Comparison of ENCODE assay signal across 14 cellular contexts in genomic region chr22:46881373-46882118, GRCh38.
DNase-seq lines count a peak whose midpoint lies in the region; ATAC-seq, FAIRE-seq and TF ChIP-seq lines count a peak whose summit lies in the region.
"Had no signal": no experiment of that assay in that cellular context is flagged by ENCODE, and none has a peak within 500 bp of the region (broad histone marks: within the 10 kb centered on the region; RNA-seq: fewer than 3 reads in every experiment).

No MANE protein-coding gene starts in this region.

- peak; percentile 15 for FAIRE-seq in H54 (lab: Jason Lieb, UNC)
- FAIRE-seq: colon, frontal cortex had no signal

- no peak overlapping the region for H3K4me3 ChIP-seq in right cardiac atrium (ENCODE audit: low read length)

- peaks cover 6% of the 10 kb centered on the region for H3K4me1 Mint-ChIP-seq in activated T-helper 2 cell treated with anti-CD3 and anti-CD28 coated beads, Interferon-gamma antibody, Interleukin-2, Interleukin-4, amounts not matched to agents 10 μg/mL and 5 μg/mL and 100 μg/mL, durations not matched to agents 14 hours and 24 hours and 36 hours (ENCODE audit: low read depth)
- H3K4me1 Mint-ChIP-seq: CD14-positive monocyte had no signal

- intact Hi-C loops in right cardiac atrium (cut with DNase I): no loop called here
- intact Hi-C loops in activated T-helper 2 cell treated with anti-CD3 and anti-CD28 coated beads, Interferon-gamma antibody, Interleukin-2, Interleukin-4, amounts not matched to agents 10 μg/mL and 5 μg/mL and 100 μg/mL, durations not matched to agents 14 hours and 24 hours and 36 hours (cut with micrococcal nuclease): no loop called here

- no peak overlapping the region for H3K27ac Mint-ChIP-seq in activated T-helper 2 cell treated with anti-CD3 and anti-CD28 coated beads, Interferon-gamma antibody, Interleukin-2, Interleukin-4, amounts not matched to agents 10 μg/mL and 5 μg/mL and 100 μg/mL, durations not matched to agents 14 hours and 24 hours and 36 hours

- H3K36me3 Mint-ChIP-seq in activated T-helper 2 cell treated with anti-CD3 and anti-CD28 coated beads, Interferon-gamma antibody, Interleukin-2, Interleukin-4, amounts not matched to agents 10 μg/mL and 5 μg/mL and 100 μg/mL, durations not matched to agents 14 hours and 24 hours and 36 hours (ENCODE audit: low read depth): peaks cover 8% of the 10 kb centered on the region

- H3K27ac ChIP-seq in right cardiac atrium (ENCODE audit: low read length): peak overlapping the region; percentile 45

- H3K9me3 ChIP-seq in right cardiac atrium (ENCODE audit: control insufficient read depth, low read length): no peaks in the 10 kb centered on the region

- H3K9me3 Mint-ChIP-seq in activated T-helper 2 cell treated with anti-CD3 and anti-CD28 coated beads, Interferon-gamma antibody, Interleukin-2, Interleukin-4, amounts not matched to agents 10 μg/mL and 5 μg/mL and 100 μg/mL, durations not matched to agents 14 hours and 24 hours and 36 hours: no peaks in the 10 kb centered on the region
- H3K9me3 Mint-ChIP-seq: CD14-positive monocyte; stimulated activated memory B cell treated with anti-CD40 and anti-IgM and Interleukin-4, amounts not matched to agents 10 μg/mL and 1 μg/mL and 100 μg/mL, for 72 hours had no signal

- H3K4me1 ChIP-seq in right cardiac atrium (ENCODE audit: control insufficient read depth, insufficient read depth, low read length): peaks cover 4% of the 10 kb centered on the region

- peak; percentile 53 to 68 for ATAC-seq in right cardiac atrium
- ATAC-seq in GM18498 (IDR thresholded peaks at IDR 0.05; ENCODE audit: unreplicated experiment): no peak
- ATAC-seq: stimulated activated memory B cell treated with anti-CD40 and anti-IgM and Interleukin-4, amounts not matched to agents 10 μg/mL and 1 μg/mL and 100 μg/mL, for 72 hours had no signal

- no peak overlapping the region for H3K4me3 Mint-ChIP-seq in activated T-helper 2 cell treated with anti-CD3 and anti-CD28 coated beads, Interferon-gamma antibody, Interleukin-2, Interleukin-4, amounts not matched to agents 10 μg/mL and 5 μg/mL and 100 μg/mL, durations not matched to agents 14 hours and 24 hours and 36 hours (ENCODE audit: low read depth)
- H3K4me3 Mint-ChIP-seq: CD14-positive monocyte; stimulated activated memory B cell treated with anti-CD40 and anti-IgM and Interleukin-4, amounts not matched to agents 10 μg/mL and 1 μg/mL and 100 μg/mL, for 72 hours had no signal

- DNase-seq in AG08395 (ENCODE audit: low spot score) (peak; percentile 52), H54 (ENCODE audit: insufficient read length, low spot score) (peak; percentile 35), amniotic epithelial cell (ENCODE audit: low read depth) (peak; percentile 24), right cardiac atrium (peak in 1 of 3 donors; percentile 63), germinal center (ENCODE audit: low spot score) (no peak)
- DNase-seq in stimulated activated naive CD4-positive, alpha-beta T cell (lab: John Stamatoyannopoulos, UW): no peak
- no peak for DNase-seq in activated T-helper 2 cell treated with anti-CD3 and anti-CD28 coated beads, Interferon-gamma antibody, Interleukin-2, Interleukin-4, amounts not matched to agents 10 μg/mL and 5 μg/mL and 100 μg/mL, durations not matched to agents 14 hours and 24 hours and 36 hours (ENCODE audit: low spot score)
- DNase-seq: NCI-H1417 treated with DMSO at 0.1 percent for 48 hours, NCI-H82 had no signal

- H3K27me3 ChIP-seq in right cardiac atrium (ENCODE audit: control insufficient read depth, insufficient read depth): no peaks in the 10 kb centered on the region

- WGBS in right cardiac atrium: 88% methylated on average over 11 of the region's 11 CpGs

- H3K27me3 Mint-ChIP-seq in activated T-helper 2 cell treated with anti-CD3 and anti-CD28 coated beads, Interferon-gamma antibody, Interleukin-2, Interleukin-4, amounts not matched to agents 10 μg/mL and 5 μg/mL and 100 μg/mL, durations not matched to agents 14 hours and 24 hours and 36 hours (ENCODE audit: low read depth): no peaks in the 10 kb centered on the region
- H3K27me3 Mint-ChIP-seq: stimulated activated memory B cell treated with anti-CD40 and anti-IgM and Interleukin-4, amounts not matched to agents 10 μg/mL and 1 μg/mL and 100 μg/mL, for 72 hours had no signal

- no peak for TF ChIP-seq POLR2A in H54 (IDR thresholded peaks at IDR 0.05; ENCODE audit: low read depth, low read length)

Comparison
In these comparisons a context has a peak if more than half of its experiments do, and no peak if none do; other contexts are left out.
1. DNase-seq: peak in AG08395 (single experiment), H54 (single experiment) and amniotic epithelial cell (single experiment); none in stimulated activated naive CD4-positive, alpha-beta T cell (0 of 6), activated T-helper 2 cell treated with anti-CD3 and anti-CD28 coated beads, Interferon-gamma antibody, Interleukin-2, Interleukin-4, amounts not matched to agents 10 μg/mL and 5 μg/mL and 100 μg/mL, durations not matched to agents 14 hours and 24 hours and 36 hours (single experiment) and germinal center (single experiment).